ENCODE assay signal across 8 cellular contexts in the genomic region with DNA sequence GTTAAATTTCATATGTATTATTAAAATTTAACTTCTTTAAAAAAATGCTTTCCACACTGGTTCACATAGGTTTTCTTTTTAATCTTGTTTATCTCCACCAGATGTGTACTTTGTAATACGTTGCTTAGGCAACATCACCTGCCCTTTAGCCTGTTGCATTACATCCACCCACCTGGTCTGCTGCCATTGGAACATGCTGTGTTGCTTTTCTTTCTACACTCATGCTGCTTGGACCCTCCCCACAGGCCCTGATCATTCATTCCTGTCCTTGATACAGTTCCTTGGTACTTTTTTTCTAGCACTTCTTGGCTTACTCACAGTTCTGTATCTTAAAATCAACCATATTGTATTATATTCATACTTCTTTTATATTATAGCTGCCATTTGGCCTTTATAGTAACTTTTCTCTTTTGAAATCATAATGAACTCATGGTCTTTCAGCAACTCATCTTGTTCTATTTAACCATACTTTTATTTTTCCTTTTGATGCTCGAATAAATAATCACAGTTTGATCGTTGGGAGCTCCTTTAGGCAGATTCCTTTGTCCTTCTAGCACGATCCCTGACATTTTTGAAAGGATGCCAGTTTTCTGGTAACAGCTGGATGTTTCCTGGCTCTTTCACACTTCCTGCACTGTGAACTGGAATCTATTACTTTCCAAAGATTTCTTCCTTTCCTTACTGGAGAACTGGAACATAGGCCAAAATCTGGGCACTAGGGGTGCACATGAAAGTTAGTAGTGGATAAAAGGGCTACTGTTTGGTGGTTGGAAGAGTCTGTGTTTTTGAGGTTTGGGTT.
DNase-seq lines count a peak whose midpoint lies in the region; ATAC-seq, FAIRE-seq and TF ChIP-seq lines count a peak whose summit lies in the region.

No MANE protein-coding gene starts in this region.

- H3K36me3 ChIP-seq in RWPE2 (ENCODE audit: low read depth) (no peaks in the 10 kb centered on the region), small intestine (ENCODE audit: control insufficient read depth in 2 of 2, insufficient read depth in 2 of 2, low read length in 2 of 2) (no peaks in the 10 kb centered on the region)

- H3K27me3 ChIP-seq in RWPE2 (ENCODE audit: insufficient read depth, poor library complexity, severe bottlenecking) (no peaks in the 10 kb centered on the region), small intestine (ENCODE audit: control insufficient read depth in 2 of 2, insufficient read depth in 2 of 2, low read length in 2 of 2) (no peaks in the 10 kb centered on the region)

- H3K27ac ChIP-seq in RWPE2 (ENCODE audit: poor library complexity, severe bottlenecking): peak overlapping the region; percentile 29
- peak overlapping the region; percentile 32 to 78 for H3K27ac ChIP-seq in small intestine (ENCODE audit: low read depth in 1 of 2, low read length in 1 of 2)

- DNase-seq in RWPE2 (ENCODE audit: low spot score): no peak
- DNase-seq in Right ventricle myocardium superior: no peak
- peak; percentile 92 for DNase-seq in small intestine
- no peak for DNase-seq in GOT3 (lab: John Stamatoyannopoulos, UW)
- no peak for DNase-seq in NCI-H2081 treated with DMSO at 0.1 percent for 48 hours (lab: John Stamatoyannopoulos, UW)

- H3K9me3 ChIP-seq in RWPE2 (ENCODE audit: severe bottlenecking) (no peaks in the 10 kb centered on the region), small intestine (ENCODE audit: control insufficient read depth, low read depth) (no peaks in the 10 kb centered on the region)

- 6 to 31% (median 18%) methylated on average over 4 of the region's 4 CpGs for WGBS in small intestine, 3 donors

- ATAC-seq in GM21786 (IDR thresholded peaks at IDR 0.05; ENCODE audit: unreplicated experiment) (peak; percentile 44), RWPE2 (ENCODE audit: low read depth) (peak; percentile 64), Right ventricle myocardium superior (ENCODE audit: poor library complexity) (peak; percentile 65), GM19455 (IDR thresholded peaks at IDR 0.05; ENCODE audit: unreplicated experiment) (no peak), GM21737 (IDR thresholded peaks at IDR 0.05; ENCODE audit: unreplicated experiment) (no peak)

- H3K4me3 ChIP-seq in RWPE2 (ENCODE audit: severe bottlenecking) (no peak overlapping the region), small intestine (ENCODE audit: low read depth in 1 of 2, low read length in 2 of 2) (no peak overlapping the region)

- H3K4me1 ChIP-seq in RWPE2 (ENCODE audit: insufficient read depth, poor library complexity, severe bottlenecking) (peaks cover 12% of the 10 kb centered on the region), small intestine (ENCODE audit: control insufficient read depth in 2 of 2, insufficient read depth in 1 of 2, low read depth in 1 of 2, low read length in 1 of 2) (peaks cover 2 to 7% of the 10 kb centered on the region in 2 donors)

- peak; percentile 33 for FAIRE-seq in small intestine (lab: Jason Lieb, UNC)

- intact Hi-C loops in Right ventricle myocardium superior (cut with DNase I): loop anchor here (10.0 kb wide), 1 partner anchor 126 kb away; a partner anchor contains a TSS

- TF ChIP-seq CTCF in RWPE2 (IDR thresholded peaks at IDR 0.05; ENCODE audit: poor library complexity, severe bottlenecking): no peak

Comparison
In these comparisons a context has a peak if more than half of its experiments do, and no peak if none do; other contexts are left out.
1. ATAC-seq: peak in GM21786 (single experiment), RWPE2 (single experiment) and Right ventricle myocardium superior (single experiment); none in GM19455 (single experiment) and GM21737 (single experiment).